ENCODE assay signal across 15 cellular contexts in the genomic region with DNA sequence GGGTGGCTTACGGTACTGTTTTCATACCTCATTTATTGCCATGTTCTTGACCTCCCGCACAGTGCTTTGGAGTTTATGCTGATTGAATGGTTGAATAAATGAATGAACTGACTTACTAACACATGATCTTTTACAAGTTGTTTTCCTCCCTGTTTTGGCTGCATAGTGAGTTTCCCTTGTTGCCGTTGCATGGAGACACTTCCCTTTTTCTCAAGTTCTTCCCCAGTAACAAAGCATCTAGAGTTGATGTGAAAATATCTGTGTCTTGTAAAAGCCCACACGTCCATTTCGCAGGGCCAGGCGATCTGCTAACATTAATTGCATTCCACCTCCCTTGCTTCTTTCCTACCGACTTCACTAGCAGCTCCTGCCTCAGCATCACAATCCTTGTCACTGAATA. TPM values are rescaled to one million over a fixed set of nuclear protein-coding genes. Genes with fewer than 3 reads are reported as not detected.
A peak's percentile ranks its signal among the peaks of the same experiment; 100 is the strongest.
DNase-seq lines count a peak whose midpoint lies in the region; ATAC-seq and TF ChIP-seq lines count a peak whose summit lies in the region.
"Had no signal": no experiment of that assay in that cellular context is flagged by ENCODE, and none has a peak within 500 bp of the region (broad histone marks: within the 10 kb centered on the region; RNA-seq: fewer than 3 reads in every experiment).

No MANE protein-coding gene starts in this region.

- H3K36me3 ChIP-seq in left ventricle myocardium inferior = no peaks in the 10 kb centered on the region
- H3K36me3 ChIP-seq in right atrium auricular region = no peaks in the 10 kb centered on the region
- no peaks in the 10 kb centered on the region for H3K36me3 ChIP-seq in colonic mucosa
- H3K36me3 ChIP-seq: pancreas had no signal

- H3K27ac ChIP-seq in left ventricle myocardium inferior (replicated peaks) (peak overlapping the region; percentile 67), right atrium auricular region (no peak overlapping the region), colonic mucosa (no peak overlapping the region)

- H3K9me3 Mint-ChIP-seq in activated B cell treated with CpG ODN at 0.5 μM for 24 hours (no peaks in the 10 kb centered on the region), naive B cell (no peaks in the 10 kb centered on the region)
- H3K9me3 Mint-ChIP-seq in activated naive CD4-positive, alpha-beta T cell treated with anti-CD3 and anti-CD28 coated beads, Interleukin-2, amount 50 U/mL, for 72 hours = no peaks in the 10 kb centered on the region
- H3K9me3 Mint-ChIP-seq: activated T-cell treated with anti-CD3 and anti-CD28 coated beads, Interleukin-2, amount 50 U/mL, for 72 hours; immature natural killer cell; stimulated activated naive CD8-positive, alpha-beta T cell treated with anti-CD3 and anti-CD28 coated beads, Interleukin-15, amount 100 ng/mL, for 72 hours had no signal

- H3K4me1 Mint-ChIP-seq in activated B cell treated with CpG ODN at 0.5 μM for 24 hours (peaks cover 28% of the 10 kb centered on the region), naive B cell (peaks cover 25 to 35% (median 28%) of the 10 kb centered on the region in 3 donors)

- H3K27me3 ChIP-seq in left ventricle myocardium inferior (ENCODE audit: low read depth) (no peaks in the 10 kb centered on the region), right atrium auricular region (no peaks in the 10 kb centered on the region), colonic mucosa (no peaks in the 10 kb centered on the region)
- H3K27me3 ChIP-seq: pancreas had no signal

- H3K36me3 Mint-ChIP-seq in activated B cell treated with CpG ODN at 0.5 μM for 24 hours (ENCODE audit: low read depth) (no peaks in the 10 kb centered on the region), naive B cell (no peaks in the 10 kb centered on the region)
- no peaks in the 10 kb centered on the region for H3K36me3 Mint-ChIP-seq in activated naive CD4-positive, alpha-beta T cell treated with anti-CD3 and anti-CD28 coated beads, Interleukin-2, amount 50 U/mL, for 72 hours
- H3K36me3 Mint-ChIP-seq: immature natural killer cell had no signal

- H3K4me1 ChIP-seq in left ventricle myocardium inferior (peaks cover 25% of the 10 kb centered on the region), right atrium auricular region (peaks cover 0 to 12% of the 10 kb centered on the region in 2 donors), colonic mucosa (peaks cover 5% of the 10 kb centered on the region)

- POLR2A ChIA-PET in activated B cell treated with CpG ODN at 0.5 μM for 24 hours (lab: Charles Lee) = no interaction called here

- TF ChIP-seq CTCF in left ventricle myocardium inferior (IDR thresholded peaks at IDR 0.05; ENCODE audit: borderline replicate concordance) (no peak), right atrium auricular region (IDR thresholded peaks at IDR 0.05) (no peak), activated B cell treated with CpG ODN at 0.5 μM for 24 hours (IDR thresholded peaks at IDR 0.05) (no peak), colonic mucosa (IDR thresholded peaks at IDR 0.05) (no peak)

- no peak for DNase-seq in left ventricle myocardium inferior
- DNase-seq in right atrium auricular region (ENCODE audit: low spot score) = no peak
- no peak for DNase-seq in activated B cell treated with CpG ODN at 0.5 μM for 24 hours
- DNase-seq in naive B cell = peak; percentile 23
- DNase-seq in activated naive CD4-positive, alpha-beta T cell treated with anti-CD3 and anti-CD28 coated beads, Interleukin-2, amount 50 U/mL, for 72 hours (ENCODE audit: low spot score in 2 of 2) = no peak
- DNase-seq in central memory CD4-positive, alpha-beta T cell = no peak
- no peak for DNase-seq in NCI-H774 (lab: John Stamatoyannopoulos, UW)
- DNase-seq in colonic mucosa = no peak
- DNase-seq: activated CD4-positive, alpha-beta T cell treated with anti-CD3 and anti-CD28 coated beads, Interleukin-2, amount 50 U/mL, for 4 hours; activated T-cell treated with anti-CD3 and anti-CD28 coated beads, Interleukin-2, amount 50 U/mL, for 72 hours; immature natural killer cell; pancreas; stimulated activated CD4-positive, alpha-beta T cell treated with anti-CD3 and anti-CD28 coated beads, Interleukin-12 subunit alpha, Interleukin-12 subunit beta, amount 100 ng/mL, for 4 hours; stimulated activated naive CD8-positive, alpha-beta T cell treated with anti-CD3 and anti-CD28 coated beads, Interleukin-15, amount 100 ng/mL, for 72 hours had no signal

- intact Hi-C loops in left ventricle myocardium inferior (cut with micrococcal nuclease) (no loop called here), activated B cell treated with CpG ODN at 0.5 μM for 24 hours (cut with micrococcal nuclease) (loop anchor here (1.0 kb wide), 2 partner anchors 35 to 100 kb away; a partner anchor contains a TSS), colonic mucosa (cut with DNase I) (no loop called here)

- ATAC-seq in activated B cell treated with CpG ODN at 0.5 μM for 24 hours (ENCODE audit: low read depth) (no peak), naive B cell (ENCODE audit: low read depth in 2 of 2) (peak; percentile 71 to 76)
- ATAC-seq in activated naive CD4-positive, alpha-beta T cell treated with anti-CD3 and anti-CD28 coated beads, Interleukin-2, amount 50 U/mL, for 72 hours = no peak
- ATAC-seq: activated T-cell treated with anti-CD3 and anti-CD28 coated beads, Interleukin-2, amount 50 U/mL, for 72 hours; Right ventricle myocardium inferior; stimulated activated naive CD8-positive, alpha-beta T cell treated with anti-CD3 and anti-CD28 coated beads, Interleukin-15, amount 100 ng/mL, for 72 hours had no signal

- H3K27ac Mint-ChIP-seq in activated B cell treated with CpG ODN at 0.5 μM for 24 hours (peak overlapping the region; percentile 13), naive B cell (peak overlapping the region in 4 of 6 donors; percentile 13 to 64 (median 49))
- no peak overlapping the region for H3K27ac Mint-ChIP-seq in activated naive CD4-positive, alpha-beta T cell treated with anti-CD3 and anti-CD28 coated beads, Interleukin-2, amount 50 U/mL, for 72 hours
- H3K27ac Mint-ChIP-seq: activated T-cell treated with anti-CD3 and anti-CD28 coated beads, Interleukin-2, amount 50 U/mL, for 72 hours; immature natural killer cell; stimulated activated naive CD8-positive, alpha-beta T cell treated with anti-CD3 and anti-CD28 coated beads, Interleukin-15, amount 100 ng/mL, for 72 hours had no signal

- H3K9ac ChIP-seq in colonic mucosa (ENCODE audit: low read depth in 2 of 2, low read length in 2 of 2) = no peak overlapping the region

- CTCF ChIA-PET in activated B cell treated with CpG ODN at 0.5 μM for 24 hours (lab: Charles Lee) = no interaction called here

- H3K27me3 Mint-ChIP-seq in activated B cell treated with CpG ODN at 0.5 μM for 24 hours = no peaks in the 10 kb centered on the region
- no peaks in the 10 kb centered on the region for H3K27me3 Mint-ChIP-seq in naive B cell
- H3K27me3 Mint-ChIP-seq: stimulated activated naive CD8-positive, alpha-beta T cell treated with anti-CD3 and anti-CD28 coated beads, Interleukin-15, amount 100 ng/mL, for 72 hours had no signal

- H3K4me3 ChIP-seq in left ventricle myocardium inferior (no peak overlapping the region), right atrium auricular region (no peak overlapping the region), colonic mucosa (no peak overlapping the region)
- H3K4me3 ChIP-seq: pancreas had no signal

- H3K9me3 ChIP-seq in left ventricle myocardium inferior (replicated peaks) (no peaks in the 10 kb centered on the region), right atrium auricular region (no peaks in the 10 kb centered on the region), colonic mucosa (no peaks in the 10 kb centered on the region)
- H3K9me3 ChIP-seq: pancreas had no signal

- H3K4me3 Mint-ChIP-seq in activated B cell treated with CpG ODN at 0.5 μM for 24 hours (no peak overlapping the region), naive B cell (peak overlapping the region in 2 of 8 donors; percentile 7 to 23)
- H3K4me3 Mint-ChIP-seq: activated T-cell treated with anti-CD3 and anti-CD28 coated beads, Interleukin-2, amount 50 U/mL, for 72 hours; immature natural killer cell; stimulated activated naive CD8-positive, alpha-beta T cell treated with anti-CD3 and anti-CD28 coated beads, Interleukin-15, amount 100 ng/mL, for 72 hours had no signal

RNA-seq across cellular contexts. Expression of a gene that starts 35.7 kb away (rescaled TPM):
- total RNA-seq in left ventricle myocardium inferior = 115 TPM
- 10 to 100 TPM; 69.6 to 73.8 TPM for total RNA-seq in right atrium auricular region
- total RNA-seq in activated B cell treated with CpG ODN at 0.5 μM for 24 hours = 45.0 and 46.4 TPM in 2 replicates
- 10 to 100 TPM; 53.4 to 92.2 (median 60.5) TPM for polyA plus RNA-seq in naive B cell (ENCODE audit: low read depth in 6 of 6)
- total RNA-seq in activated naive CD4-positive, alpha-beta T cell treated with anti-CD3 and anti-CD28 coated beads, Interleukin-2, amount 50 U/mL, for 72 hours = 10 to 100 TPM; 66.8 to 72.3 TPM
- 100 to 1,000 TPM; 187 to 212 TPM for total RNA-seq in colonic mucosa

Comparison
In these comparisons a context has a peak if more than half of its experiments do, and no peak if none do; other contexts are left out.
1. ATAC-seq: peak in naive B cell (2 of 2); none in activated B cell treated with CpG ODN at 0.5 μM for 24 hours (single experiment) and activated naive CD4-positive, alpha-beta T cell treated with anti-CD3 and anti-CD28 coated beads, Interleukin-2, amount 50 U/mL, for 72 hours (0 of 2).
2. H3K27ac Mint-ChIP-seq: peak in activated B cell treated with CpG ODN at 0.5 μM for 24 hours (single experiment) and naive B cell (4 of 6); none in activated naive CD4-positive, alpha-beta T cell treated with anti-CD3 and anti-CD28 coated beads, Interleukin-2, amount 50 U/mL, for 72 hours (0 of 2).